In the genomic region with DNA sequence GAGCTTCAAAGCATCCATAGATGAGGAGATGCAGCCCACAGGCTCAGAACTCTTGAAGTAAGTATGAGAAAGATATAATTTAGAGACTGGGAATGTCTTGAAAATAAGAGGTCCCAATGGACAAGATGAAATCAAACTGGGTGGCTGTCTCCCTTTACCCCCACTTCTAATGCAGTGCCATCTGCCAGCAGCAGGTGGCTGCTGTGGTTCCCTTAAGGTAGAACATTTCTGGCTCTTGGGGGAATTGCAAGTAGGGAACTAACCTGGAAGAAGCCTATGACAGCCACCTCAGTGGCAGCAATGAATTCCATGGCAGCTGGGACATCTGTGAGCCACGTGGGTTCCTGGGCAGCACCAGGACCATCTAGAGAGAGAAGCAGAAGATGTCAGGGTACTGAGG, we compare ENCODE assay signal across 1 cellular context.
TF ChIP-seq lines count a peak whose summit lies in the region.

No MANE protein-coding gene starts in this region.

TF ChIP-seq in K562, 482 proteins besides CTCF, POLR2A, EP300 and RAD21:
- TF ChIP-seq COPS2 (conservative IDR thresholded peaks at IDR 0.05): no peak
- TF ChIP-seq SMARCA4 (IDR thresholded peaks at IDR 0.05): no peak
- no peak for TF ChIP-seq E2F1 (CRISPR knock-in tag; IDR thresholded peaks at IDR 0.05)
- TF ChIP-seq ZNF253 (CRISPR knock-in tag; conservative IDR thresholded peaks at IDR 0.05): no peak
- TF ChIP-seq FOXP1 (CRISPR knock-in tag; IDR thresholded peaks at IDR 0.05): no peak
